ENCODE assay signal across 9 cellular contexts in genomic region chr9:130058154-130058553, GRCh38. TPM values are rescaled to one million over a fixed set of nuclear protein-coding genes. Genes with fewer than 3 reads are reported as not detected.
A peak's percentile ranks its signal among the peaks of the same experiment; 100 is the strongest.
DNase-seq lines count a peak whose midpoint lies in the region; ATAC-seq and TF ChIP-seq lines count a peak whose summit lies in the region.
"Had no signal": no experiment of that assay in that cellular context is flagged by ENCODE, and none has a peak within 500 bp of the region (broad histone marks: within the 10 kb centered on the region; RNA-seq: fewer than 3 reads in every experiment).

No MANE protein-coding gene starts in this region.

- no peak overlapping the region for H2BK15ac ChIP-seq in mesenchymal stem cell (ENCODE audit: low read depth, poor library complexity, severe bottlenecking)

- no peak overlapping the region for H3K4me3 Mint-ChIP-seq in CD14-positive monocyte

- intact Hi-C loops in CD14-positive monocyte (cut with micrococcal nuclease), result no loop called here

- no peak overlapping the region for H2BK120ac ChIP-seq in mesenchymal stem cell (ENCODE audit: low read depth, low read length)

- no peak overlapping the region for H3K4me2 ChIP-seq in mesenchymal stem cell (ENCODE audit: low read length, poor library complexity, severe bottlenecking)

- H3K79me1 ChIP-seq in mesenchymal stem cell (replicated peaks; ENCODE audit: low read length, poor library complexity, severe bottlenecking), result peaks cover 12% of the 10 kb centered on the region

- TF ChIP-seq CTCF in CD14-positive monocyte (IDR thresholded peaks at IDR 0.05) (peak; percentile 44), WERI-Rb-1 (IDR thresholded peaks at IDR 0.05; ENCODE audit: low read depth, low read length) (peak; percentile 28; the same call in 1 of the 2 replicates)

- ATAC-seq in HG03520 (IDR thresholded peaks at IDR 0.05; ENCODE audit: unreplicated experiment), result no peak

- no peak overlapping the region for H3K9ac ChIP-seq in mesenchymal stem cell (ENCODE audit: low read length)

- H2BK12ac ChIP-seq in mesenchymal stem cell (ENCODE audit: low read length in 2 of 2), result no peak overlapping the region

- H3K14ac ChIP-seq in mesenchymal stem cell (ENCODE audit: low read length in 2 of 2), result no peak overlapping the region

- no peak overlapping the region for H3K27ac ChIP-seq in WERI-Rb-1
- no peak overlapping the region for H3K27ac ChIP-seq in mesenchymal stem cell (ENCODE audit: low read length, poor library complexity, severe bottlenecking)

- H3K9me3 Mint-ChIP-seq in CD14-positive monocyte, result no peaks in the 10 kb centered on the region

- no peaks in the 10 kb centered on the region for H3K27me3 Mint-ChIP-seq in CD14-positive monocyte (ENCODE audit: low read depth in 3 of 3)

- no peak overlapping the region for H4K8ac ChIP-seq in mesenchymal stem cell (ENCODE audit: low read length)

- H3K36me3 ChIP-seq in WERI-Rb-1 (peaks cover 23% of the 10 kb centered on the region), mesenchymal stem cell (ENCODE audit: control insufficient read depth in 1 of 2, insufficient read depth in 2 of 2, low read depth in 1 of 2, low read length in 2 of 2) (peaks cover 7 to 8% of the 10 kb centered on the region in 2 experiments)

- H3K18ac ChIP-seq in mesenchymal stem cell (ENCODE audit: low read depth in 1 of 2, low read length in 2 of 2), result no peak overlapping the region

- WGBS in mesenchymal stem cell, result 93% methylated on average over 6 of the region's 7 CpGs

- H3K4ac ChIP-seq in mesenchymal stem cell (ENCODE audit: low read depth in 1 of 2, low read length in 2 of 2), result no peak overlapping the region

- peak overlapping the region in 2 of 7 donors; percentile 2 to 50 for H3K27ac Mint-ChIP-seq in CD14-positive monocyte

- H3K23ac ChIP-seq in mesenchymal stem cell (ENCODE audit: low read length in 2 of 2), result no peak overlapping the region

- H3K36me3 Mint-ChIP-seq in CD14-positive monocyte, result peaks cover 13 to 14% of the 10 kb centered on the region in 2 donors

- no peak overlapping the region for H2BK5ac ChIP-seq in mesenchymal stem cell (ENCODE audit: low read depth, low read length, poor library complexity, severe bottlenecking)

- H3K9me3 ChIP-seq in WERI-Rb-1 (ENCODE audit: severe bottlenecking) (no peaks in the 10 kb centered on the region), mesenchymal stem cell (ENCODE audit: control insufficient read depth, low read length) (no peaks in the 10 kb centered on the region)

- H3K4me1 ChIP-seq in mesenchymal stem cell (ENCODE audit: control insufficient read depth, insufficient read depth, low read depth, low read length), result peaks cover 8% of the 10 kb centered on the region

- DNase-seq in CD14-positive monocyte (ENCODE audit: low spot score) (no peak), H4 (ENCODE audit: low spot score) (peak; percentile 26), WERI-Rb-1 (no peak), mesenchymal stem cell (peak; percentile 46), A172 (ENCODE audit: low spot score) (no peak), GM03348 (ENCODE audit: low spot score) (no peak)
- no peak for DNase-seq in stimulated activated CD4-positive, alpha-beta T cell treated with anti-CD3 and anti-CD28 coated beads, Interleukin-2, amount 100 ng/mL, for 24 hours
- DNase-seq: activated CD4-positive, alpha-beta T cell treated with anti-CD3 and anti-CD28 coated beads, Interleukin-2, amount 50 U/mL, for 4 hours had no signal

- no peak overlapping the region for H3K4me3 ChIP-seq in WERI-Rb-1 (ENCODE audit: low read depth, low read length)
- H3K4me3 ChIP-seq in mesenchymal stem cell (ENCODE audit: insufficient read depth in 1 of 2, low read depth in 1 of 2, low read length in 2 of 2), result no peak overlapping the region

- no peak overlapping the region for H4K91ac ChIP-seq in mesenchymal stem cell (ENCODE audit: low read length)

- H2AK5ac ChIP-seq in mesenchymal stem cell (ENCODE audit: low read length, severe bottlenecking), result no peak overlapping the region

- H3K27me3 ChIP-seq in WERI-Rb-1 (ENCODE audit: insufficient read depth, low read depth, severe bottlenecking) (no peaks in the 10 kb centered on the region), mesenchymal stem cell (ENCODE audit: control insufficient read depth in 1 of 2, insufficient read depth in 1 of 2, low read length in 2 of 2) (no peaks in the 10 kb centered on the region)

- H3K4me1 Mint-ChIP-seq in CD14-positive monocyte, result peaks cover 33% of the 10 kb centered on the region

- H2AFZ ChIP-seq in mesenchymal stem cell (ENCODE audit: low read depth, low read length), result no peak overlapping the region

RNA-seq across cellular contexts. Expression of gene GPR107, which starts 4.4 kb away (rescaled TPM):
- 1 to 10 TPM; 6.0 TPM for polyA plus RNA-seq in CD14-positive monocyte
- total RNA-seq in H4 (2014; rRNA removed; shearing (Covaris generic)), result 13.0 and 21.3 TPM in 2 replicates
- 42.9 TPM for polyA plus RNA-seq in mesenchymal stem cell (2013, experiment 1 of 2)
- polyA plus RNA-seq in mesenchymal stem cell (2013, experiment 2 of 2), result 42.6 TPM
- total RNA-seq in A172 (2014; rRNA removed; shearing (Covaris generic)), result 0.17 and 0.22 TPM in 2 replicates

RNA-seq across cellular contexts. Expression of gene FNBP1, which starts 15.2 kb away (rescaled TPM):
- 10 to 100 TPM; 51.4 to 60.7 TPM for polyA plus RNA-seq in CD14-positive monocyte
- total RNA-seq in H4 (2014; rRNA removed; shearing (Covaris generic)), result 19.2 and 24.7 TPM in 2 replicates
- 47.4 TPM for polyA plus RNA-seq in mesenchymal stem cell (2013, experiment 1 of 2)
- 45.8 TPM for polyA plus RNA-seq in mesenchymal stem cell (2013, experiment 2 of 2)
- 22.7 and 28.4 TPM in 2 replicates for total RNA-seq in A172 (2014; rRNA removed; shearing (Covaris generic))

Comparison
In these comparisons a context has a peak if more than half of its experiments do, and no peak if none do; other contexts are left out.
1. DNase-seq: peak in H4 (single experiment) and mesenchymal stem cell (single experiment); none in CD14-positive monocyte (single experiment), WERI-Rb-1 (single experiment), stimulated activated CD4-positive, alpha-beta T cell treated with anti-CD3 and anti-CD28 coated beads, Interleukin-2, amount 100 ng/mL, for 24 hours (0 of 2), A172 (single experiment) and GM03348 (single experiment).
2. RNA of gene GPR107, which starts 4.4 kb away (total RNA-seq): 13.0 to 21.3 TPM in H4; 0.17 to 0.22 TPM in A172; every median in the first group is over 10 times any median in the second.